In genomic region chr5:171318026-171318425, GRCh38 we compare ENCODE assay signal across 29 cellular contexts. TPM values are rescaled to one million over a fixed set of nuclear protein-coding genes. Genes with fewer than 3 reads are reported as not detected.
DNase-seq lines count a peak whose midpoint lies in the region; ATAC-seq, FAIRE-seq and TF ChIP-seq lines count a peak whose summit lies in the region.
"Had no signal": no experiment of that assay in that cellular context is flagged by ENCODE, and none has a peak within 500 bp of the region (broad histone marks: within the 10 kb centered on the region; RNA-seq: fewer than 3 reads in every experiment).

No MANE protein-coding gene starts in this region.

- WGBS in mesendoderm (ENCODE audit: extremely low coverage, insufficient coverage, low lambda C conversion rate) = no CpG with 5 or more reads among the region's 9 CpGs

- H3K56ac ChIP-seq in mesendoderm (ENCODE audit: low read length) = no peak overlapping the region

- no peak overlapping the region for H3K4me2 ChIP-seq in mesendoderm (ENCODE audit: low read length)
- H3K4me2 ChIP-seq: BLaER1 treated with 17β-estradiol and CSF1 and Interleukin-3, amounts not matched to agents 10 nM and 100 nM; KMS-11 had no signal

- H3K9ac ChIP-seq in mesendoderm (ENCODE audit: low read length) = no peak overlapping the region
- H3K9ac ChIP-seq: BLaER1 treated with 17β-estradiol and CSF1 and Interleukin-3, amounts not matched to agents 10 nM and 100 nM; KMS-11 had no signal

- peaks cover 71% of the 10 kb centered on the region for H3K27me3 ChIP-seq in mesendoderm (ENCODE audit: insufficient read depth, low read length, poor library complexity)

- H4K8ac ChIP-seq in mesendoderm (ENCODE audit: low read depth, low read length) = no peak overlapping the region

- peak overlapping the region; percentile 33 for H3K27ac Mint-ChIP-seq in glutamatergic neuron (ENCODE audit: unreplicated experiment)
- H3K27ac Mint-ChIP-seq in activated T-helper 1 cell treated with anti-CD3 and anti-CD28 coated beads, Interleukin-12 subunit alpha, Interleukin-12 subunit beta, Interleukin-2, Interleukin-4 antibody, amounts not matched to agents 30 ng/mL and 10 ng/mL and 1 ng/mL, durations not matched to agents 14 hours and 24 hours and 36 hours = no peak overlapping the region
- H3K27ac Mint-ChIP-seq: CD4-positive, alpha-beta memory T cell had no signal

- peaks cover 37% of the 10 kb centered on the region for H3K4me1 Mint-ChIP-seq in glutamatergic neuron (ENCODE audit: low read depth, unreplicated experiment)
- peaks cover 12% of the 10 kb centered on the region for H3K4me1 Mint-ChIP-seq in activated T-cell treated with anti-CD3 and anti-CD28 coated beads, Interleukin-2, amount 50 U/mL, for 4 hours (ENCODE audit: low read depth)
- peaks cover 2% of the 10 kb centered on the region for H3K4me1 Mint-ChIP-seq in activated T-helper 1 cell treated with anti-CD3 and anti-CD28 coated beads, Interleukin-12 subunit alpha, Interleukin-12 subunit beta, Interleukin-2, Interleukin-4 antibody, amounts not matched to agents 30 ng/mL and 10 ng/mL and 1 ng/mL, durations not matched to agents 14 hours and 24 hours and 36 hours (ENCODE audit: low read depth)

- no peak overlapping the region for H3K23ac ChIP-seq in mesendoderm (ENCODE audit: low read length)

- no peak overlapping the region for H4K5ac ChIP-seq in mesendoderm (ENCODE audit: low read length)

- no peak for TF ChIP-seq POLR2A in H54 (IDR thresholded peaks at IDR 0.05; ENCODE audit: low read depth, low read length)

- no peak overlapping the region for H3K4ac ChIP-seq in mesendoderm (ENCODE audit: low read depth, low read length)

- H3K36me3 Mint-ChIP-seq in glutamatergic neuron (ENCODE audit: unreplicated experiment) = peaks cover 7% of the 10 kb centered on the region
- H3K36me3 Mint-ChIP-seq in activated T-cell treated with anti-CD3 and anti-CD28 coated beads, Interleukin-2, amount 50 U/mL, for 4 hours (ENCODE audit: insufficient read depth) = no peaks in the 10 kb centered on the region
- H3K36me3 Mint-ChIP-seq in activated T-helper 1 cell treated with anti-CD3 and anti-CD28 coated beads, Interleukin-12 subunit alpha, Interleukin-12 subunit beta, Interleukin-2, Interleukin-4 antibody, amounts not matched to agents 30 ng/mL and 10 ng/mL and 1 ng/mL, durations not matched to agents 14 hours and 24 hours and 36 hours (ENCODE audit: low read depth) = peaks cover 2% of the 10 kb centered on the region
- H3K36me3 Mint-ChIP-seq: CD4-positive, alpha-beta memory T cell had no signal

- no peak overlapping the region for H2AK5ac ChIP-seq in mesendoderm (ENCODE audit: low read length)

- H2BK15ac ChIP-seq in mesendoderm (replicated peaks; ENCODE audit: low read depth) = no peak overlapping the region

- FAIRE-seq in H54 (lab: Jason Lieb, UNC) = no peak
- FAIRE-seq: G401.6, GM12892, GM18507, GM19239 had no signal

- H3K4me3 Mint-ChIP-seq in glutamatergic neuron (ENCODE audit: unreplicated experiment) = peak overlapping the region; percentile 99
- H3K4me3 Mint-ChIP-seq in activated T-cell treated with anti-CD3 and anti-CD28 coated beads, Interleukin-2, amount 50 U/mL, for 4 hours = no peak overlapping the region
- no peak overlapping the region for H3K4me3 Mint-ChIP-seq in activated T-helper 1 cell treated with anti-CD3 and anti-CD28 coated beads, Interleukin-12 subunit alpha, Interleukin-12 subunit beta, Interleukin-2, Interleukin-4 antibody, amounts not matched to agents 30 ng/mL and 10 ng/mL and 1 ng/mL, durations not matched to agents 14 hours and 24 hours and 36 hours

- intact Hi-C loops in activated T-helper 1 cell treated with anti-CD3 and anti-CD28 coated beads, Interleukin-12 subunit alpha, Interleukin-12 subunit beta, Interleukin-2, Interleukin-4 antibody, amounts not matched to agents 30 ng/mL and 10 ng/mL and 1 ng/mL, durations not matched to agents 14 hours and 24 hours and 36 hours (cut with micrococcal nuclease) = no loop called here

- no peak overlapping the region for H2BK120ac ChIP-seq in mesendoderm (ENCODE audit: low read depth, low read length)

- peaks cover 31% of the 10 kb centered on the region for H3K27me3 Mint-ChIP-seq in glutamatergic neuron (ENCODE audit: unreplicated experiment)
- H3K27me3 Mint-ChIP-seq in activated T-cell treated with anti-CD3 and anti-CD28 coated beads, Interleukin-2, amount 50 U/mL, for 4 hours (ENCODE audit: low read depth) = peaks cover 74% of the 10 kb centered on the region
- H3K27me3 Mint-ChIP-seq in activated T-helper 1 cell treated with anti-CD3 and anti-CD28 coated beads, Interleukin-12 subunit alpha, Interleukin-12 subunit beta, Interleukin-2, Interleukin-4 antibody, amounts not matched to agents 30 ng/mL and 10 ng/mL and 1 ng/mL, durations not matched to agents 14 hours and 24 hours and 36 hours (ENCODE audit: insufficient read depth) = peaks cover 65% of the 10 kb centered on the region

- no peak overlapping the region for H2BK5ac ChIP-seq in mesendoderm (ENCODE audit: low read length)

- no peak overlapping the region for H3K4me3 ChIP-seq in mesendoderm (ENCODE audit: low read length)
- H3K4me3 ChIP-seq: BLaER1 treated with 17β-estradiol and CSF1 and Interleukin-3, amounts not matched to agents 10 nM and 100 nM; Peyer's patch; SJSA1 had no signal

- no peaks in the 10 kb centered on the region for H3K79me1 ChIP-seq in mesendoderm (ENCODE audit: low read length)

- TF ChIP-seq CTCF in glutamatergic neuron (IDR thresholded peaks at IDR 0.05; ENCODE audit: partially characterized antibody, unreplicated experiment) = no peak

- no peaks in the 10 kb centered on the region for H3K4me1 ChIP-seq in mesendoderm (ENCODE audit: control insufficient read depth, low read depth, low read length)
- H3K4me1 ChIP-seq: BLaER1 treated with 17β-estradiol and CSF1 and Interleukin-3, amounts not matched to agents 10 nM and 100 nM; Caco-2; SJSA1 had no signal

- H3K18ac ChIP-seq in mesendoderm (ENCODE audit: low read length) = no peak overlapping the region

- H3K27ac ChIP-seq in mesendoderm (ENCODE audit: low read depth, low read length) = no peak overlapping the region
- H3K27ac ChIP-seq: 22Rv1; BLaER1 treated with 17β-estradiol and CSF1 and Interleukin-3, amounts not matched to agents 10 nM and 100 nM; KMS-11; Peyer's patch; SJSA1 had no signal

- DNase-seq in NCI-H526 (lab: John Stamatoyannopoulos, UW) (peak; percentile 4 to 36), NCI-H526 treated with DMSO at 0.1 percent for 48 hours (lab: John Stamatoyannopoulos, UW) (no peak), glutamatergic neuron (no peak), mesendoderm (peak; percentile 66), H54 (ENCODE audit: insufficient read length, low spot score) (no peak)
- no peak for DNase-seq in activated T-cell treated with anti-CD3 and anti-CD28 coated beads, Interleukin-2, amount 50 U/mL, for 4 hours
- no peak for DNase-seq in activated effector memory CD4-positive, alpha-beta T cell treated with anti-CD3 and anti-CD28 coated beads, Interleukin-2, amount 50 U/mL, for 16 hours
- no peak for DNase-seq in activated T-helper 1 cell treated with anti-CD3 and anti-CD28 coated beads, Interleukin-12 subunit alpha, Interleukin-12 subunit beta, Interleukin-2, Interleukin-4 antibody, amounts not matched to agents 30 ng/mL and 10 ng/mL and 1 ng/mL, durations not matched to agents 14 hours and 24 hours and 36 hours (ENCODE audit: low spot score)
- DNase-seq: ACHN; Caco-2; CD4-positive, alpha-beta memory T cell; HCEC 1CT; IMR-90; NCI-H1092 treated with DMSO at 0.1 percent for 48 hours; NCI-H1436 treated with DMSO at 0.1 percent for 48 hours; NCI-H1930; NCI-H226; NCI-H524; Peyer's patch had no signal

- no peaks in the 10 kb centered on the region for H3K36me3 ChIP-seq in mesendoderm (ENCODE audit: control insufficient read depth, insufficient read depth, low read length)
- H3K36me3 ChIP-seq: BLaER1 treated with 17β-estradiol and CSF1 and Interleukin-3, amounts not matched to agents 10 nM and 100 nM; Peyer's patch; SJSA1 had no signal

- no peaks in the 10 kb centered on the region for H3K79me2 ChIP-seq in mesendoderm (ENCODE audit: control insufficient read depth, insufficient read depth, low read length)

- no peak for ATAC-seq in activated T-cell treated with anti-CD3 and anti-CD28 coated beads, Interleukin-2, amount 50 U/mL, for 4 hours

- peaks cover 31% of the 10 kb centered on the region for H3K9me3 Mint-ChIP-seq in glutamatergic neuron (ENCODE audit: unreplicated experiment)
- H3K9me3 Mint-ChIP-seq in activated T-cell treated with anti-CD3 and anti-CD28 coated beads, Interleukin-2, amount 50 U/mL, for 4 hours = no peaks in the 10 kb centered on the region
- no peaks in the 10 kb centered on the region for H3K9me3 Mint-ChIP-seq in activated T-helper 1 cell treated with anti-CD3 and anti-CD28 coated beads, Interleukin-12 subunit alpha, Interleukin-12 subunit beta, Interleukin-2, Interleukin-4 antibody, amounts not matched to agents 30 ng/mL and 10 ng/mL and 1 ng/mL, durations not matched to agents 14 hours and 24 hours and 36 hours

RNA-seq across cellular contexts. Expression of gene TLX3, which starts 9.0 kb away (rescaled TPM):
- total RNA-seq in glutamatergic neuron (ENCODE audit: unreplicated experiment) = 161 TPM
- 0.08 TPM for polyA plus RNA-seq in mesendoderm (2013, experiment 1 of 2)
- 0.10 TPM for polyA plus RNA-seq in mesendoderm (2013, experiment 2 of 2)
- not detected for total RNA-seq in activated T-cell treated with anti-CD3 and anti-CD28 coated beads, Interleukin-2, amount 50 U/mL, for 4 hours
- not detected in 2 replicates for total RNA-seq in activated T-helper 1 cell treated with anti-CD3 and anti-CD28 coated beads, Interleukin-12 subunit alpha, Interleukin-12 subunit beta, Interleukin-2, Interleukin-4 antibody, amounts not matched to agents 30 ng/mL and 10 ng/mL and 1 ng/mL, durations not matched to agents 14 hours and 24 hours and 36 hours
- total RNA-seq: Caco-2; CD4-positive, alpha-beta memory T cell; HT1080; IMR-90; OCI-LY7; Peyer's patch; SJSA1 had no signal
- polyA plus RNA-seq: CD4-positive, alpha-beta memory T cell; IMR-90 had no signal

Comparison
In these comparisons a context has a peak if more than half of its experiments do, and no peak if none do; other contexts are left out.
1. DNase-seq: peak in NCI-H526 (2 of 2) and mesendoderm (single experiment); none in NCI-H526 treated with DMSO at 0.1 percent for 48 hours (single experiment), glutamatergic neuron (single experiment), activated T-cell treated with anti-CD3 and anti-CD28 coated beads, Interleukin-2, amount 50 U/mL, for 4 hours (single experiment), activated effector memory CD4-positive, alpha-beta T cell treated with anti-CD3 and anti-CD28 coated beads, Interleukin-2, amount 50 U/mL, for 16 hours (single experiment), H54 (single experiment) and activated T-helper 1 cell treated with anti-CD3 and anti-CD28 coated beads, Interleukin-12 subunit alpha, Interleukin-12 subunit beta, Interleukin-2, Interleukin-4 antibody, amounts not matched to agents 30 ng/mL and 10 ng/mL and 1 ng/mL, durations not matched to agents 14 hours and 24 hours and 36 hours (single experiment).
2. RNA of gene TLX3, which starts 9.0 kb away (total RNA-seq): 161 TPM in glutamatergic neuron (single experiment); not detected in activated T-cell treated with anti-CD3 and anti-CD28 coated beads, Interleukin-2, amount 50 U/mL, for 4 hours and not detected in activated T-helper 1 cell treated with anti-CD3 and anti-CD28 coated beads, Interleukin-12 subunit alpha, Interleukin-12 subunit beta, Interleukin-2, Interleukin-4 antibody, amounts not matched to agents 30 ng/mL and 10 ng/mL and 1 ng/mL, durations not matched to agents 14 hours and 24 hours and 36 hours; every median in the first group is over 100 times any median in the second.